In the genomic region with DNA sequence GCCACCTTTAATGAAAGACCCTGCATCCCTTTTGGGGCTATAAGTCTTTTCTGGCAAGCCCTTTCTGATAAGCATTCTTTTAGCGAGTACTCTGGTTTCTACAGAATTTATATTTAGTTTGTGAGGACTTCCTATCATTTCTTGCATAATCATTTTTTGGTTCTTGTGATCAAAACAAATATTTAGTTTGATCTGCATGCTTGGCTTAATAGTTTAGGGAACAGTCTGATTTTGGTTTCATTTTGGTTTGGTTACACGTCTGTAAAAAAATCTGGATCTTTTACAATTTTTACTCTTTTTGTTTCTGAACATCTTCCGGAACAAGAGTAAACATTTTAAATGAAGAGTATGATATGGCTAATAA, we compare ENCODE assay signal across 26 cellular contexts.
"Had no signal": no experiment of that assay in that cellular context is flagged by ENCODE, and none has a peak within 500 bp of the region (broad histone marks: within the 10 kb centered on the region; RNA-seq: fewer than 3 reads in every experiment).

No MANE protein-coding gene starts in this region.

- H3K4me1 ChIP-seq: body of pancreas, gastrocnemius medialis, parathyroid adenoma, thyroid gland, upper lobe of left lung, vagina had no signal

- H3K27me3 ChIP-seq: body of pancreas, cardiac muscle cell, gastrocnemius medialis, thyroid gland, upper lobe of left lung, vagina had no signal

- H3K36me3 ChIP-seq: cardiac muscle cell, gastrocnemius medialis, thyroid gland, upper lobe of left lung, vagina had no signal

- ATAC-seq: activated T-cell treated with anti-CD3 and anti-CD28 coated beads, Interleukin-2, amount 50 U/mL, for 4 hours; activated T-helper 17 cell treated with anti-CD3 and anti-CD28 coated beads, Interleukin-2, amount 50 U/mL, for 72 hours; body of pancreas; effector memory CD8-positive, alpha-beta T cell; naive thymus-derived CD8-positive, alpha-beta T cell; stimulated activated naive CD8-positive, alpha-beta T cell treated with anti-CD3 and anti-CD28 coated beads, Interleukin-15, Interleukin-2, amounts not matched to agents 100 U/mL and 50 U/mL, for 24 hours had no signal

- DNase-seq: activated CD4-positive, alpha-beta memory T cell treated with anti-CD3 and anti-CD28 coated beads, Interleukin-2, amount 10 ng/mL, durations not matched to agents 7 days and 5 days; activated CD4-positive, alpha-beta T cell treated with anti-CD3 and anti-CD28 coated beads for 1 hour; activated CD4-positive, alpha-beta T cell treated with anti-CD3 and anti-CD28 coated beads, Interleukin-2, amount 10 ng/mL, durations not matched to agents 7 days and 5 days; activated CD8-positive, alpha-beta memory T cell treated with anti-CD3 and anti-CD28 coated beads, Interleukin-2, amount 50 U/mL, for 48 hours; activated gamma-delta T cell treated with Interleukin-2 at 50 U/mL for 16 hours; activated naive CD4-positive, alpha-beta T cell treated with anti-CD3 and anti-CD28 coated beads, Interleukin-2, amount 50 U/mL, for 16 hours; activated T-cell treated with anti-CD3 and anti-CD28 coated beads, Interleukin-2, amount 50 U/mL, for 4 hours; aorta; effector memory CD8-positive, alpha-beta T cell; erythroblast; glutamatergic neuron; islet precursor cell; naive thymus-derived CD8-positive, alpha-beta T cell; occipital lobe; stimulated activated CD4-positive, alpha-beta T cell treated with anti-CD3 and anti-CD28 coated beads, Interleukin-2, amount 100 ng/mL, for 48 hours; stimulated activated naive CD8-positive, alpha-beta T cell treated with anti-CD3 and anti-CD28 coated beads, Interleukin-15, Interleukin-2, amounts not matched to agents 100 U/mL and 50 U/mL, for 24 hours; T-helper 2 cell; upper lobe of left lung had no signal

- H3K27ac ChIP-seq: body of pancreas, cardiac muscle cell, coronary artery, gastrocnemius medialis, parathyroid adenoma, thyroid gland, upper lobe of left lung, vagina had no signal

- H3K9ac ChIP-seq: parathyroid adenoma had no signal

- H2AFZ ChIP-seq: parathyroid adenoma had no signal

- H3K4me3 ChIP-seq: body of pancreas, cardiac muscle cell, coronary artery, gastrocnemius medialis, thyroid gland, upper lobe of left lung, vagina had no signal

- H3K9me3 ChIP-seq: body of pancreas, gastrocnemius medialis, thyroid gland, upper lobe of left lung, vagina had no signal
